ENCODE assay signal across 9 cellular contexts in genomic region chr2:70094171-70094977, GRCh38. TPM values are rescaled to one million over a fixed set of nuclear protein-coding genes. Genes with fewer than 3 reads are reported as not detected.
A peak's percentile ranks its signal among the peaks of the same experiment; 100 is the strongest.
DNase-seq lines count a peak whose midpoint lies in the region; ATAC-seq, FAIRE-seq and TF ChIP-seq lines count a peak whose summit lies in the region.
"Had no signal": no experiment of that assay in that cellular context is flagged by ENCODE, and none has a peak within 500 bp of the region (broad histone marks: within the 10 kb centered on the region; RNA-seq: fewer than 3 reads in every experiment).

No MANE protein-coding gene starts in this region.

- H3K4me3 Mint-ChIP-seq in naive thymus-derived CD4-positive, alpha-beta T cell, result peak overlapping the region; percentile 76 to 90 (median 85)

- no peak for TF ChIP-seq RAD21 in A549 (conservative IDR thresholded peaks at IDR 0.05 in 1 of 2, IDR thresholded peaks at IDR 0.05 in 1 of 2)
- TF ChIP-seq RAD21 in SK-N-SH (IDR thresholded peaks at IDR 0.05; ENCODE audit: low read length), result no peak

- peak; percentile 11 to 42; a peak in 3 of 6 replicates for ATAC-seq in A549
- ATAC-seq in naive thymus-derived CD4-positive, alpha-beta T cell, result peak; percentile 10
- no peak for ATAC-seq in GM21423 (IDR thresholded peaks at IDR 0.05; ENCODE audit: unreplicated experiment)

- in situ Hi-C loops in mammary epithelial cell (cut with MboI; ENCODE audit: low sequenced_read_pairs in 2 of 2), result loop anchor here in 1 of 2 donors (5.0 kb wide), 1 partner anchor 38 kb away; no protein-coding TSS in a partner anchor

- 0 out of 2 replicates have a peak overlapping the region, but pooled peaks have one; percentile 7 for H2AFZ ChIP-seq in Karpas-422 (ENCODE audit: low read length)
- peak overlapping the region; percentile 51 for H2AFZ ChIP-seq in mammary epithelial cell (ENCODE audit: low read depth, low read length)
- H2AFZ ChIP-seq in SK-N-SH (ENCODE audit: low read depth), result no peak overlapping the region

- H3K9me3 ChIP-seq in A549 (no peaks in the 10 kb centered on the region), Karpas-422 (ENCODE audit: low read length) (no peaks in the 10 kb centered on the region), mammary epithelial cell (replicated peaks; ENCODE audit: insufficient read depth, low read length) (no peaks in the 10 kb centered on the region), SK-N-SH (no peaks in the 10 kb centered on the region)
- H3K9me3 ChIP-seq in naive thymus-derived CD4-positive, alpha-beta T cell (ENCODE audit: control insufficient read depth in 2 of 3, low read length in 3 of 3), result no peaks in the 10 kb centered on the region

- FAIRE-seq in A549 (lab: Jason Lieb, UNC), result no peak

- intact Hi-C loops in mammary epithelial cell (cut with micrococcal nuclease), result no loop called here
- intact Hi-C loops in naive thymus-derived CD4-positive, alpha-beta T cell (cut with micrococcal nuclease), result loop anchor here in 1 of 2 donors (2.0 kb wide), 1 partner anchor 14 kb away; no protein-coding TSS in a partner anchor

- peaks cover 36% of the 10 kb centered on the region for H3K4me1 ChIP-seq in A549
- peaks cover 56% of the 10 kb centered on the region for H3K4me1 ChIP-seq in Karpas-422 (ENCODE audit: low read length)
- peaks cover 13% of the 10 kb centered on the region for H3K4me1 ChIP-seq in mammary epithelial cell (ENCODE audit: insufficient read depth, low read length)
- peaks cover 45% of the 10 kb centered on the region in 2 donors for H3K4me1 ChIP-seq in naive thymus-derived CD4-positive, alpha-beta T cell (ENCODE audit: control insufficient read depth in 2 of 2, insufficient read depth in 2 of 2, low read length in 2 of 2)
- peaks cover 8 to 9% of the 10 kb centered on the region in 2 experiments; a peak in 1 of 4 replicates for H3K4me1 ChIP-seq in SK-N-SH (ENCODE audit: control insufficient read depth in 1 of 2, insufficient read depth in 2 of 2, low read depth in 1 of 2, low read length in 1 of 2)

- dilution Hi-C loops in mammary epithelial cell (cut with HindIII; ENCODE audit: low sequenced_read_pairs), result no loop called here

- no peaks in the 10 kb centered on the region for H3K9me2 ChIP-seq in Karpas-422 (replicated peaks; ENCODE audit: insufficient read depth, low read length)
- no peaks in the 10 kb centered on the region for H3K9me2 ChIP-seq in SK-N-SH

- peaks cover 0 to 34% (median 8%) of the 10 kb centered on the region in 5 donors for H3K36me3 Mint-ChIP-seq in naive thymus-derived CD4-positive, alpha-beta T cell

- POLR2A ChIA-PET in A549 (lab: Yijun Ruan, JAX) (interaction anchor here (0.5 to 2.7 kb wide), 7 partner anchors 14 to 185 kb away, joined by 3 to 19 read pairs (median 4); no protein-coding TSS in a partner anchor), SK-N-SH (lab: Yijun Ruan, JAX) (no interaction called here)
- POLR2A ChIA-PET in naive thymus-derived CD4-positive, alpha-beta T cell (lab: Charles Lee), result interaction anchor here (0.9 to 29.1 kb wide), 8 partner anchors 8 to 1332 kb away, joined by 3 to 1973 read pairs (median 28); partner anchors contain the start of genes C2orf42, MXD1, PCBP1 and SNRPG

- TSS peak; percentile 33 for BruUV-seq in mammary epithelial cell (replicated peaks; lab: Mats Ljungman, UMichigan)

- peak overlapping the region; percentile 72 for H3K9ac ChIP-seq in Karpas-422 (ENCODE audit: low read length)
- H3K9ac ChIP-seq in mammary epithelial cell (ENCODE audit: insufficient read depth, low read length), result peak overlapping the region; percentile 21
- no peak overlapping the region for H3K9ac ChIP-seq in SK-N-SH

- H3K4me3 ChIP-seq in A549 (no peak overlapping the region), Karpas-422 (ENCODE audit: low read length) (peak overlapping the region; percentile 49), mammary epithelial cell (replicated peaks in 1 of 3; ENCODE audit: insufficient read depth in 1 of 3, low read depth in 2 of 3, low read length in 3 of 3) (no peak overlapping the region), SK-N-SH (ENCODE audit: low read depth in 2 of 2, low read length in 1 of 2) (no peak overlapping the region)
- peak overlapping the region; percentile 56 for H3K4me3 ChIP-seq in naive thymus-derived CD4-positive, alpha-beta T cell (ENCODE audit: low read length)

- peaks cover 15% of the 10 kb centered on the region for H3F3A ChIP-seq in SK-N-SH (replicated peaks; ENCODE audit: insufficient read depth)

- H3K27me3 Mint-ChIP-seq in naive thymus-derived CD4-positive, alpha-beta T cell, result no peaks in the 10 kb centered on the region

- DNase-seq in A549 (ENCODE audit: low read depth in 1 of 2, low spot score in 1 of 2), result no peak
- DNase-seq in Karpas-422, result peak; percentile 63
- DNase-seq in mammary epithelial cell, result no peak
- peak in 1 of 9 donors; percentile 14 for DNase-seq in naive thymus-derived CD4-positive, alpha-beta T cell
- no peak for DNase-seq in SK-N-SH
- DNase-seq in NCI-H748 treated with DMSO at 0.1 percent for 48 hours (lab: John Stamatoyannopoulos, UW), result no peak
- DNase-seq in mucosa of gallbladder (ENCODE audit: low spot score), result no peak
- DNase-seq: DMS79 had no signal

- no peaks in the 10 kb centered on the region; the same call in 1 of the 2 replicates for H4K20me1 ChIP-seq in Karpas-422 (ENCODE audit: insufficient read depth, low read depth, low read length)
- no peaks in the 10 kb centered on the region for H4K20me1 ChIP-seq in mammary epithelial cell (ENCODE audit: insufficient read depth, low read length)
- peaks cover under 1% of the 10 kb centered on the region; the same call in 1 of the 2 replicates for H4K20me1 ChIP-seq in SK-N-SH (ENCODE audit: insufficient read depth)

- H3K79me2 ChIP-seq in Karpas-422 (ENCODE audit: low read length), result 0 out of 2 replicates have a peak, but pooled peaks cover 3% of the 10 kb centered on the region
- peaks cover 6% of the 10 kb centered on the region for H3K79me2 ChIP-seq in mammary epithelial cell (ENCODE audit: insufficient read depth, low read length)
- peaks cover 20% of the 10 kb centered on the region for H3K79me2 ChIP-seq in SK-N-SH (ENCODE audit: insufficient read depth)

- peaks cover 49 to 63% (median 53%) of the 10 kb centered on the region in 7 donors for H3K4me1 Mint-ChIP-seq in naive thymus-derived CD4-positive, alpha-beta T cell

- TF ChIP-seq EP300 in A549 (IDR thresholded peaks at IDR 0.05) (no peak), SK-N-SH (IDR thresholded peaks at IDR 0.05; ENCODE audit: borderline replicate concordance in 1 of 2, low read depth in 1 of 2, low read length in 1 of 2) (no peak)

- H3K27me3 ChIP-seq in Karpas-422 (ENCODE audit: low read length) (no peaks in the 10 kb centered on the region), mammary epithelial cell (ENCODE audit: insufficient read depth, low read length) (no peaks in the 10 kb centered on the region), SK-N-SH (ENCODE audit: insufficient read depth) (no peaks in the 10 kb centered on the region)
- no peaks in the 10 kb centered on the region for H3K27me3 ChIP-seq in naive thymus-derived CD4-positive, alpha-beta T cell (ENCODE audit: control insufficient read depth in 2 of 2, insufficient read depth in 2 of 2, low read length in 2 of 2)

- H3K27ac ChIP-seq in A549 (peak overlapping the region; percentile 44 to 62; a peak in 5 of 6 replicates), Karpas-422 (ENCODE audit: low read length) (peak overlapping the region; percentile 90), mammary epithelial cell (ENCODE audit: insufficient read depth, low read depth, low read length) (peak overlapping the region; percentile 49), SK-N-SH (ENCODE audit: low read depth in 2 of 2, low read length in 1 of 2) (no peak overlapping the region)
- H3K27ac ChIP-seq in naive thymus-derived CD4-positive, alpha-beta T cell (ENCODE audit: low read depth, low read length), result peak overlapping the region; percentile 91

- H3K4me2 ChIP-seq in A549 (peak overlapping the region; percentile 18), Karpas-422 (ENCODE audit: low read depth, low read length, poor library complexity, severe bottlenecking) (peak overlapping the region; percentile 68), mammary epithelial cell (ENCODE audit: insufficient read depth, low read depth, low read length) (no peak overlapping the region), SK-N-SH (no peak overlapping the region)

- TF ChIP-seq POLR2A in A549 (IDR thresholded peaks at IDR 0.05; ENCODE audit: low read length), result no peak

- TF ChIP-seq CTCF in A549 (IDR thresholded peaks at IDR 0.05) (no peak), mammary epithelial cell (conservative IDR thresholded peaks at IDR 0.05 in 1 of 2, IDR thresholded peaks at IDR 0.05 in 1 of 2; ENCODE audit: extremely low read depth in 1 of 2, insufficient read depth in 1 of 2, low read depth in 1 of 2, low read length in 2 of 2) (no peak), SK-N-SH (IDR thresholded peaks at IDR 0.05) (no peak)

- H3K36me3 ChIP-seq in Karpas-422 (ENCODE audit: insufficient read depth, low read length) (no peaks in the 10 kb centered on the region), mammary epithelial cell (ENCODE audit: insufficient read depth, low read length) (no peaks in the 10 kb centered on the region), SK-N-SH (replicated peaks in 1 of 2; ENCODE audit: control insufficient read depth in 1 of 2, insufficient read depth in 2 of 2, low read length in 1 of 2) (peaks cover 9 to 12% of the 10 kb centered on the region in 2 experiments)
- peaks cover 0 to 4% (median 0%) of the 10 kb centered on the region in 3 experiments for H3K36me3 ChIP-seq in naive thymus-derived CD4-positive, alpha-beta T cell (ENCODE audit: control insufficient read depth in 2 of 3, insufficient read depth in 3 of 3, low read length in 3 of 3)

- H3K9me3 Mint-ChIP-seq in naive thymus-derived CD4-positive, alpha-beta T cell, result peaks cover 0 to 2% (median 0%) of the 10 kb centered on the region in 11 donors

- peak overlapping the region; percentile 91 to 100 (median 97) for H3K27ac Mint-ChIP-seq in naive thymus-derived CD4-positive, alpha-beta T cell

- WGBS in A549 (ENCODE audit: missing lambda C conversion rate), result 89% methylated on average over 5 of the region's 5 CpGs
- WGBS in mammary epithelial cell (ENCODE audit: low coverage, missing lambda C conversion rate), result 98% methylated on average over 5 of the region's 5 CpGs
- WGBS in SK-N-SH (ENCODE audit: low lambda C conversion rate), result 93% methylated on average over 5 of the region's 5 CpGs

- CTCF ChIA-PET in A549 (lab: Yijun Ruan, JAX) (interaction anchor here (0.7 to 2.5 kb wide), 5 partner anchors 12 to 192 kb away, joined by 3 to 8 read pairs (median 4); no protein-coding TSS in a partner anchor), mammary epithelial cell (lab: Charles Lee; ENCODE audit: low non-redundant PET) (interaction anchor here (0.6 kb wide), 1 partner anchor 53 kb away, joined by 3 read pairs; no protein-coding TSS in a partner anchor), SK-N-SH (lab: Yijun Ruan, JAX) (interaction anchor here (1.0 to 2.4 kb wide), 3 partner anchors 14 to 48 kb away, joined by 3 to 7 read pairs (median 3); no protein-coding TSS in a partner anchor)
- CTCF ChIA-PET in naive thymus-derived CD4-positive, alpha-beta T cell (lab: Charles Lee), result interaction anchor here (0.6 to 1.8 kb wide), 16 partner anchors 10 to 1278 kb away, joined by 3 to 6 read pairs (median 4); partner anchors contain the start of gene C2orf42

RNA-seq across cellular contexts. Expression of gene PCBP1, which starts 7.1 kb away (rescaled TPM):
- 86.8 and 134 TPM in 2 replicates for polyA plus RNA-seq in A549 (2011; rRNA removed)
- polyA plus RNA-seq in A549 (2012; cell fraction: cytosol; rRNA removed), result 207 and 256 TPM in 2 replicates
- 280 and 285 TPM in 2 replicates for polyA plus RNA-seq in A549 (2012; cell fraction: nucleus; rRNA removed)
- polyA plus RNA-seq in A549 (2017; fragmentation: RNase III; extraction: RNeasy Plus Mini Kit Qiagen cat#74134 plus additional on column Dnase treatment), result 284 to 310 TPM (median 304 TPM) in 3 replicates
- 92.8 and 115 TPM in 2 replicates for polyA minus RNA-seq in A549 (2011; rRNA and poly(A)+ RNA removed)
- total RNA-seq in Karpas-422 (2014; rRNA removed; shearing (Covaris generic); ENCODE audit: low replicate concordance), result 91.7 and 128 TPM in 2 replicates
- 100 to 1,000 TPM in 1 of 2 donors, 10 to 100 TPM in 1; 47.2 to 258 TPM for total RNA-seq in mammary epithelial cell
- 128 TPM for polyA plus RNA-seq in mammary epithelial cell
- polyA minus RNA-seq in mammary epithelial cell, result 119 TPM
- 100 to 1,000 TPM; 257 to 487 (median 368) TPM for total RNA-seq in naive thymus-derived CD4-positive, alpha-beta T cell
- polyA plus RNA-seq in naive thymus-derived CD4-positive, alpha-beta T cell, result 100 to 1,000 TPM; 178 to 198 TPM
- polyA plus RNA-seq in SK-N-SH (2012; rRNA removed), result 60.7 and 94.0 TPM in 2 replicates
- polyA plus RNA-seq in SK-N-SH (2012; cell fraction: cytosol; rRNA removed), result 79.9 and 99.1 TPM in 2 replicates
- polyA plus RNA-seq in SK-N-SH (2012; cell fraction: nucleus; rRNA removed), result 61.4 and 69.9 TPM in 2 replicates
- total RNA-seq in mucosa of gallbladder, result 358 TPM

Comparison
In these comparisons a context has a peak if more than half of its experiments do, and no peak if none do; other contexts are left out.
1. H3K27ac ChIP-seq: peak in A549 (2 of 2), Karpas-422 (single experiment), mammary epithelial cell (single experiment) and naive thymus-derived CD4-positive, alpha-beta T cell (single experiment); none in SK-N-SH (0 of 2).
2. H3K4me2 ChIP-seq: peak in A549 (single experiment) and Karpas-422 (single experiment); none in mammary epithelial cell (single experiment) and SK-N-SH (single experiment).
3. H3K4me3 ChIP-seq: peak in Karpas-422 (single experiment) and naive thymus-derived CD4-positive, alpha-beta T cell (single experiment); none in A549 (single experiment), mammary epithelial cell (0 of 3) and SK-N-SH (0 of 2).